11 cellular contexts compared by ENCODE assay signal in the genomic region with DNA sequence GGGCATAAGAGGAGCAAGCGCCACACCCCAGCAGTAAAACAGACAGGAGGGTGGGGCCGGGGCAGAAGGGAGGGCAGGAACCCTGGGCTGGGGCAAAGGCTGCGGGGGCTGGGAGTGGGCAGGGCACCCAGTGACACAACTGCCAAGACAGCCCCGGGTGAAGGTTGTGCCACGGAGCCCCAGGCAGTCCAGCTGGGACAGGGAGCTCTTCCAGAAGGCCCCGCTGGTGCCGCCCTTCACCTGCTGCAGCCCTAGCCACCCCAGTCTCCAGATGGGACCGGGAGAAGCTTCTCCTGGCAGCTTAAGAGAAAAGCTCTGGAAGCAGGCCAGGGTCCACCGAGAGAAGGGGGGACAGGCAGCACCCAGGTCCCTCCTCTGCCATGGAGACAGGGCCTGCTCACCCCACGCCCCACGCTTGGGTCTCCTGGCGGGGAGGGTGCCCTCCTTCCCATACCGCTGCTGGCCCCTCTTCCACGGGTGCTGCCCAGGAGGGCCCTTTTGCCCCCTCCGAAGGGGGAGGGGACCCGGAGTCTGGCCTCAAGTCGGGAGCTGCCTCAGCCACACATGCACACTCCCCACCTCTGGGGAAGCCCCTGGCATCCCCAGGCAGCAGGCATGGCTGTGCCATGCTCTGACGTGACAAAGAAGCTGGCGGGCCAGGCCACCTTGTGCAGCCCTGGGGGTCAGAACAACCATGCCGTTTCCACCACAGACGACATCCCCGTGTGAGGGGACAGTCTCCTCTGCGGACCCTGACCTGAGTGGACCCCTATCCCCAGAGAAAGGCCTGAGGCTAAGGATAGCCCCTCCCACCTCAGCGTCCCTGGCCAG. TPM values are rescaled to one million over a fixed set of nuclear protein-coding genes. Genes with fewer than 3 reads are reported as not detected.
DNase-seq lines count a peak whose midpoint lies in the region; ATAC-seq, FAIRE-seq and TF ChIP-seq lines count a peak whose summit lies in the region.
"Had no signal": no experiment of that assay in that cellular context is flagged by ENCODE, and none has a peak within 500 bp of the region (broad histone marks: within the 10 kb centered on the region; RNA-seq: fewer than 3 reads in every experiment).

No MANE protein-coding gene starts in this region.

- CTCF ChIA-PET in activated CD4-positive, alpha-beta T cell treated with anti-CD3 and anti-CD28 coated beads for 36 hours (lab: Charles Lee): interaction anchor here (0.8 to 1.2 kb wide), 2 partner anchors 9 to 51 kb away, joined by 3 read pairs; no protein-coding TSS in a partner anchor

- H3K36me3 ChIP-seq in kidney (ENCODE audit: control insufficient read depth in 1 of 2, insufficient read depth in 2 of 2, low read length in 2 of 2): no peaks in the 10 kb centered on the region

- intact Hi-C loops in activated CD4-positive, alpha-beta T cell treated with anti-CD3 and anti-CD28 coated beads for 36 hours (cut with DNase I, micrococcal nuclease): no loop called here
- intact Hi-C loops in activated T-helper 1 cell treated with anti-CD3 and anti-CD28 coated beads, Interleukin-12 subunit alpha, Interleukin-12 subunit beta, Interleukin-2, Interleukin-4 antibody, amounts not matched to agents 30 ng/mL and 10 ng/mL and 1 ng/mL, durations not matched to agents 14 hours and 24 hours and 36 hours (cut with micrococcal nuclease): loop anchor here (5.0 kb wide), 1 partner anchor 375 kb away; the partner anchor contains the start of gene UVSSA
- intact Hi-C loops in kidney (cut with DNase I): no loop called here
- intact Hi-C loops in posterior cingulate gyrus (cut with DNase I): no loop called here

- FAIRE-seq in kidney (lab: Jason Lieb, UNC): no peak

- peaks cover 5 to 21% of the 10 kb centered on the region in 2 donors for H3K4me1 ChIP-seq in kidney (ENCODE audit: control insufficient read depth in 1 of 2, insufficient read depth in 1 of 2, low read depth in 1 of 2, low read length in 2 of 2)

- H3K9me3 Mint-ChIP-seq in activated CD4-positive, alpha-beta T cell treated with anti-CD3 and anti-CD28 coated beads for 36 hours (ENCODE audit: low read depth): no peaks in the 10 kb centered on the region
- no peaks in the 10 kb centered on the region for H3K9me3 Mint-ChIP-seq in activated T-helper 1 cell treated with anti-CD3 and anti-CD28 coated beads, Interleukin-12 subunit alpha, Interleukin-12 subunit beta, Interleukin-2, Interleukin-4 antibody, amounts not matched to agents 30 ng/mL and 10 ng/mL and 1 ng/mL, durations not matched to agents 14 hours and 24 hours and 36 hours
- H3K9me3 Mint-ChIP-seq in stimulated activated naive CD8-positive, alpha-beta T cell treated with anti-CD3 and anti-CD28 coated beads, Interleukin-15, amount 100 ng/mL, for 72 hours: no peaks in the 10 kb centered on the region

- H3K9ac ChIP-seq in kidney (ENCODE audit: low read length in 2 of 2): no peak overlapping the region

- H3K4me3 ChIP-seq in kidney (ENCODE audit: low read length in 2 of 2): peak overlapping the region; percentile 9 to 60

- DNase-seq in activated CD4-positive, alpha-beta T cell treated with anti-CD3 and anti-CD28 coated beads for 36 hours: no peak
- no peak for DNase-seq in activated CD4-positive, alpha-beta T cell treated with anti-CD3 and anti-CD28 coated beads, Interleukin-2, amount 50 U/mL, for 4 hours
- no peak for DNase-seq in activated T-helper 1 cell treated with anti-CD3 and anti-CD28 coated beads, Interleukin-12 subunit alpha, Interleukin-12 subunit beta, Interleukin-2, Interleukin-4 antibody, amounts not matched to agents 30 ng/mL and 10 ng/mL and 1 ng/mL, durations not matched to agents 14 hours and 24 hours and 36 hours (ENCODE audit: low spot score)
- DNase-seq in kidney (peak; percentile 78), posterior cingulate gyrus (no peak), islet precursor cell (no peak)
- DNase-seq in stimulated activated naive CD8-positive, alpha-beta T cell treated with anti-CD3 and anti-CD28 coated beads, Interleukin-15, amount 100 ng/mL, for 72 hours: no peak
- no peak for DNase-seq in activated CD4-positive, CD25-positive, alpha-beta regulatory T cell treated with anti-CD3 and anti-CD28 coated beads, Interleukin-2, amount 50 U/mL, for 72 hours
- DNase-seq: activated effector memory CD4-positive, alpha-beta T cell treated with Interleukin-2 at 50 U/mL for 16 hours; NCI-H2029 had no signal

- no peaks in the 10 kb centered on the region for H3K27me3 Mint-ChIP-seq in activated CD4-positive, alpha-beta T cell treated with anti-CD3 and anti-CD28 coated beads for 36 hours
- no peaks in the 10 kb centered on the region for H3K27me3 Mint-ChIP-seq in activated T-helper 1 cell treated with anti-CD3 and anti-CD28 coated beads, Interleukin-12 subunit alpha, Interleukin-12 subunit beta, Interleukin-2, Interleukin-4 antibody, amounts not matched to agents 30 ng/mL and 10 ng/mL and 1 ng/mL, durations not matched to agents 14 hours and 24 hours and 36 hours (ENCODE audit: insufficient read depth)
- H3K27me3 Mint-ChIP-seq in stimulated activated naive CD8-positive, alpha-beta T cell treated with anti-CD3 and anti-CD28 coated beads, Interleukin-15, amount 100 ng/mL, for 72 hours: no peaks in the 10 kb centered on the region

- no peaks in the 10 kb centered on the region for H3K36me3 Mint-ChIP-seq in activated CD4-positive, alpha-beta T cell treated with anti-CD3 and anti-CD28 coated beads for 36 hours (ENCODE audit: low read depth)
- H3K36me3 Mint-ChIP-seq in activated T-helper 1 cell treated with anti-CD3 and anti-CD28 coated beads, Interleukin-12 subunit alpha, Interleukin-12 subunit beta, Interleukin-2, Interleukin-4 antibody, amounts not matched to agents 30 ng/mL and 10 ng/mL and 1 ng/mL, durations not matched to agents 14 hours and 24 hours and 36 hours (ENCODE audit: low read depth): no peaks in the 10 kb centered on the region

- peak overlapping the region; percentile 58 for H3K4me3 Mint-ChIP-seq in activated CD4-positive, alpha-beta T cell treated with anti-CD3 and anti-CD28 coated beads for 36 hours
- peak overlapping the region; percentile 7 for H3K4me3 Mint-ChIP-seq in activated T-helper 1 cell treated with anti-CD3 and anti-CD28 coated beads, Interleukin-12 subunit alpha, Interleukin-12 subunit beta, Interleukin-2, Interleukin-4 antibody, amounts not matched to agents 30 ng/mL and 10 ng/mL and 1 ng/mL, durations not matched to agents 14 hours and 24 hours and 36 hours
- peak overlapping the region; percentile 63 to 81 for H3K4me3 Mint-ChIP-seq in stimulated activated naive CD8-positive, alpha-beta T cell treated with anti-CD3 and anti-CD28 coated beads, Interleukin-15, amount 100 ng/mL, for 72 hours

- no peak for ATAC-seq in activated CD4-positive, alpha-beta T cell treated with anti-CD3 and anti-CD28 coated beads for 36 hours
- no peak for ATAC-seq in stimulated activated naive CD8-positive, alpha-beta T cell treated with anti-CD3 and anti-CD28 coated beads, Interleukin-15, amount 100 ng/mL, for 72 hours

- POLR2A ChIA-PET in activated CD4-positive, alpha-beta T cell treated with anti-CD3 and anti-CD28 coated beads for 36 hours (lab: Charles Lee): interaction anchor here (1.6 kb wide), 1 partner anchor 39 kb away, joined by 5 read pairs; the partner anchor contains the start of genes GAK and TMEM175

- no peak for TF ChIP-seq CTCF in kidney (IDR thresholded peaks at IDR 0.05; ENCODE audit: borderline replicate concordance, extremely low read depth, insufficient read depth)

- H3K27ac ChIP-seq in kidney (ENCODE audit: low read depth in 2 of 2, low read length in 2 of 2): no peak overlapping the region

- peaks cover 6% of the 10 kb centered on the region for H3K4me1 Mint-ChIP-seq in activated CD4-positive, alpha-beta T cell treated with anti-CD3 and anti-CD28 coated beads for 36 hours
- no peaks in the 10 kb centered on the region for H3K4me1 Mint-ChIP-seq in activated T-helper 1 cell treated with anti-CD3 and anti-CD28 coated beads, Interleukin-12 subunit alpha, Interleukin-12 subunit beta, Interleukin-2, Interleukin-4 antibody, amounts not matched to agents 30 ng/mL and 10 ng/mL and 1 ng/mL, durations not matched to agents 14 hours and 24 hours and 36 hours (ENCODE audit: low read depth)
- peaks cover 36% of the 10 kb centered on the region for H3K4me1 Mint-ChIP-seq in stimulated activated naive CD8-positive, alpha-beta T cell treated with anti-CD3 and anti-CD28 coated beads, Interleukin-15, amount 100 ng/mL, for 72 hours

- no peaks in the 10 kb centered on the region for H3K9me3 ChIP-seq in kidney (ENCODE audit: control insufficient read depth in 1 of 2, low read length in 2 of 2)
- H3K9me3 ChIP-seq: neutrophil had no signal

- no peak overlapping the region for H3K27ac Mint-ChIP-seq in activated CD4-positive, alpha-beta T cell treated with anti-CD3 and anti-CD28 coated beads for 36 hours
- H3K27ac Mint-ChIP-seq in activated T-helper 1 cell treated with anti-CD3 and anti-CD28 coated beads, Interleukin-12 subunit alpha, Interleukin-12 subunit beta, Interleukin-2, Interleukin-4 antibody, amounts not matched to agents 30 ng/mL and 10 ng/mL and 1 ng/mL, durations not matched to agents 14 hours and 24 hours and 36 hours: no peak overlapping the region
- peak overlapping the region in 1 of 2 donors; percentile 6 for H3K27ac Mint-ChIP-seq in stimulated activated naive CD8-positive, alpha-beta T cell treated with anti-CD3 and anti-CD28 coated beads, Interleukin-15, amount 100 ng/mL, for 72 hours

RNA-seq across cellular contexts. Expression of gene DGKQ, which starts 1.5 kb away (rescaled TPM):
- 10 to 100 TPM in 1 of 2 experiments, 1 to 10 TPM in 1; 9.3 to 11.3 TPM for total RNA-seq in activated CD4-positive, alpha-beta T cell treated with anti-CD3 and anti-CD28 coated beads for 36 hours
- 17.8 and 18.0 TPM in 2 replicates for total RNA-seq in activated T-helper 1 cell treated with anti-CD3 and anti-CD28 coated beads, Interleukin-12 subunit alpha, Interleukin-12 subunit beta, Interleukin-2, Interleukin-4 antibody, amounts not matched to agents 30 ng/mL and 10 ng/mL and 1 ng/mL, durations not matched to agents 14 hours and 24 hours and 36 hours
- total RNA-seq in kidney: 13.7 TPM
- 3.5 TPM for polyA plus RNA-seq in kidney (ENCODE audit: insufficient read depth, low read depth, low replicate concordance)

RNA-seq across cellular contexts. Expression of gene IDUA, which starts 15.0 kb away (rescaled TPM):
- total RNA-seq in activated CD4-positive, alpha-beta T cell treated with anti-CD3 and anti-CD28 coated beads for 36 hours: 1 to 10 TPM; 6.4 to 9.0 TPM
- total RNA-seq in activated T-helper 1 cell treated with anti-CD3 and anti-CD28 coated beads, Interleukin-12 subunit alpha, Interleukin-12 subunit beta, Interleukin-2, Interleukin-4 antibody, amounts not matched to agents 30 ng/mL and 10 ng/mL and 1 ng/mL, durations not matched to agents 14 hours and 24 hours and 36 hours: 33.8 and 34.3 TPM in 2 replicates
- 58.5 TPM for total RNA-seq in kidney
- polyA plus RNA-seq in kidney (ENCODE audit: insufficient read depth, low read depth, low replicate concordance): 11.9 TPM

RNA-seq across cellular contexts. Expression of gene SLC26A1, which starts 21.3 kb away (rescaled TPM):
- under 1 TPM; 0.21 to 0.43 TPM for total RNA-seq in activated CD4-positive, alpha-beta T cell treated with anti-CD3 and anti-CD28 coated beads for 36 hours
- total RNA-seq in activated T-helper 1 cell treated with anti-CD3 and anti-CD28 coated beads, Interleukin-12 subunit alpha, Interleukin-12 subunit beta, Interleukin-2, Interleukin-4 antibody, amounts not matched to agents 30 ng/mL and 10 ng/mL and 1 ng/mL, durations not matched to agents 14 hours and 24 hours and 36 hours: 0.22 and 0.49 TPM in 2 replicates
- 2.9 TPM for total RNA-seq in kidney
- polyA plus RNA-seq in kidney (ENCODE audit: insufficient read depth, low read depth, low replicate concordance): 10.2 TPM

RNA-seq across cellular contexts. Expression of gene FGFRL1, which starts 39.5 kb away (rescaled TPM):
- 10 to 100 TPM; 17.6 to 23.5 TPM for total RNA-seq in activated CD4-positive, alpha-beta T cell treated with anti-CD3 and anti-CD28 coated beads for 36 hours
- total RNA-seq in activated T-helper 1 cell treated with anti-CD3 and anti-CD28 coated beads, Interleukin-12 subunit alpha, Interleukin-12 subunit beta, Interleukin-2, Interleukin-4 antibody, amounts not matched to agents 30 ng/mL and 10 ng/mL and 1 ng/mL, durations not matched to agents 14 hours and 24 hours and 36 hours: 15.5 TPM in 2 replicates
- total RNA-seq in kidney: 25.5 TPM
- 22.0 TPM for polyA plus RNA-seq in kidney (ENCODE audit: insufficient read depth, low read depth, low replicate concordance)

RNA-seq across cellular contexts. Expression of gene TMEM175, which starts 39.6 kb away (rescaled TPM):
- total RNA-seq in activated CD4-positive, alpha-beta T cell treated with anti-CD3 and anti-CD28 coated beads for 36 hours: 10 to 100 TPM; 15.2 to 17.3 TPM
- 15.4 and 16.2 TPM in 2 replicates for total RNA-seq in activated T-helper 1 cell treated with anti-CD3 and anti-CD28 coated beads, Interleukin-12 subunit alpha, Interleukin-12 subunit beta, Interleukin-2, Interleukin-4 antibody, amounts not matched to agents 30 ng/mL and 10 ng/mL and 1 ng/mL, durations not matched to agents 14 hours and 24 hours and 36 hours
- total RNA-seq in kidney: 31.1 TPM
- 26.0 TPM for polyA plus RNA-seq in kidney (ENCODE audit: insufficient read depth, low read depth, low replicate concordance)

Comparison
In these comparisons a context has a peak if more than half of its experiments do, and no peak if none do; other contexts are left out.
1. H3K4me3 Mint-ChIP-seq: peak in every context shown above with its lines; median percentile 72 in stimulated activated naive CD8-positive, alpha-beta T cell treated with anti-CD3 and anti-CD28 coated beads, Interleukin-15, amount 100 ng/mL, for 72 hours; 58 in activated CD4-positive, alpha-beta T cell treated with anti-CD3 and anti-CD28 coated beads for 36 hours; 7 in activated T-helper 1 cell treated with anti-CD3 and anti-CD28 coated beads, Interleukin-12 subunit alpha, Interleukin-12 subunit beta, Interleukin-2, Interleukin-4 antibody, amounts not matched to agents 30 ng/mL and 10 ng/mL and 1 ng/mL, durations not matched to agents 14 hours and 24 hours and 36 hours.